ENCODE assay signal across 21 cellular contexts in genomic region chr17:49887086-49887743, GRCh38. TPM values are rescaled to one million over a fixed set of nuclear protein-coding genes. Genes with fewer than 3 reads are reported as not detected.
A peak's percentile ranks its signal among the peaks of the same experiment; 100 is the strongest.
DNase-seq lines count a peak whose midpoint lies in the region; ATAC-seq and TF ChIP-seq lines count a peak whose summit lies in the region.
"Had no signal": no experiment of that assay in that cellular context is flagged by ENCODE, and none has a peak within 500 bp of the region (broad histone marks: within the 10 kb centered on the region; RNA-seq: fewer than 3 reads in every experiment).

No MANE protein-coding gene starts in this region.

- no peak overlapping the region for H3K4me3 ChIP-seq in vagina

- no peaks in the 10 kb centered on the region for H3K36me3 ChIP-seq in vagina

- peaks cover 13% of the 10 kb centered on the region for H3K4me1 ChIP-seq in vagina

- no peak overlapping the region for H3K27ac Mint-ChIP-seq in natural killer cell treated with Interleukin-12 subunit alpha and Interleukin-12 subunit beta and Interleukin-15 and Interleukin-18, amount 100 ng/mL, for 72 hours

- no peak for TF ChIP-seq POLR2A in vagina (IDR thresholded peaks at IDR 0.05)

- no peaks in the 10 kb centered on the region for H3K9me3 ChIP-seq in vagina

- no peaks in the 10 kb centered on the region for H3K27me3 ChIP-seq in vagina

- H3K9me3 Mint-ChIP-seq in natural killer cell treated with Interleukin-12 subunit alpha and Interleukin-12 subunit beta and Interleukin-15 and Interleukin-18, amount 100 ng/mL, for 72 hours, result no peaks in the 10 kb centered on the region

- intact Hi-C loops in vagina (cut with DNase I), result no loop called here

- ATAC-seq in esophagus mucosa (peak; percentile 73), GM21528 (IDR thresholded peaks at IDR 0.05; ENCODE audit: low FRiP score, unreplicated experiment) (no peak)
- ATAC-seq in natural killer cell treated with Interleukin-12 subunit alpha and Interleukin-12 subunit beta and Interleukin-15 and Interleukin-18, amount 100 ng/mL, for 72 hours, result no peak

- H3K27me3 Mint-ChIP-seq in natural killer cell treated with Interleukin-12 subunit alpha and Interleukin-12 subunit beta and Interleukin-15 and Interleukin-18, amount 100 ng/mL, for 72 hours, result peaks cover 25 to 32% of the 10 kb centered on the region in 2 donors

- TF ChIP-seq CTCF in C4-2B (conservative IDR thresholded peaks at IDR 0.05) (no peak), vagina (IDR thresholded peaks at IDR 0.05) (no peak)

- H3K4me3 Mint-ChIP-seq in natural killer cell treated with Interleukin-12 subunit alpha and Interleukin-12 subunit beta and Interleukin-15 and Interleukin-18, amount 100 ng/mL, for 72 hours, result no peak overlapping the region

- no peaks in the 10 kb centered on the region for H3K4me1 Mint-ChIP-seq in natural killer cell treated with Interleukin-12 subunit alpha and Interleukin-12 subunit beta and Interleukin-15 and Interleukin-18, amount 100 ng/mL, for 72 hours (ENCODE audit: low read depth in 2 of 2)

- peak overlapping the region; percentile 18 for H3K27ac ChIP-seq in C4-2B
- no peak overlapping the region for H3K27ac ChIP-seq in vagina

- DNase-seq in NCI-H2196 (lab: John Stamatoyannopoulos, UW; ENCODE audit: unreplicated experiment) (peak; percentile 53), mucosa of gallbladder (ENCODE audit: low spot score) (peak; percentile 37), vagina (ENCODE audit: extremely low spot score in 2 of 2) (no peak), NCI-H510A treated with DMSO at 0.1 percent for 48 hours (lab: John Stamatoyannopoulos, UW) (no peak)
- DNase-seq in natural killer cell treated with Interleukin-12 subunit alpha and Interleukin-12 subunit beta and Interleukin-15 and Interleukin-18, amount 100 ng/mL, for 72 hours (ENCODE audit: low spot score), result no peak
- DNase-seq: activated CD4-positive, alpha-beta T cell treated with anti-CD3 and anti-CD28 coated beads for 1 hour; activated naive CD4-positive, alpha-beta T cell treated with anti-CD3 and anti-CD28 coated beads, Interleukin-2, amount 50 U/mL, for 16 hours; C1 segment of cervical spinal cord; effector CD8-positive, alpha-beta T cell; NCI-H1930; NCI-H774; stimulated activated CD4-positive, alpha-beta T cell treated with anti-CD3 and anti-CD28 coated beads, Interleukin-12 subunit alpha, Interleukin-12 subunit beta, amount 100 ng/mL, for 4 hours; T-helper 2 cell had no signal

- H3K36me3 Mint-ChIP-seq in natural killer cell treated with Interleukin-12 subunit alpha and Interleukin-12 subunit beta and Interleukin-15 and Interleukin-18, amount 100 ng/mL, for 72 hours, result no peaks in the 10 kb centered on the region

RNA-seq across cellular contexts. Expression of gene TAC4, which starts 39.3 kb away (rescaled TPM):
- total RNA-seq in esophagus mucosa (not detected), mucosa of gallbladder (not detected), vagina (not detected)
- total RNA-seq in natural killer cell treated with Interleukin-12 subunit alpha and Interleukin-12 subunit beta and Interleukin-15 and Interleukin-18, amount 100 ng/mL, for 72 hours, result not detected
- total RNA-seq: A172, Daoy, fibroblast of villous mesenchyme, mononuclear cell, osteocyte had no signal

Comparison
In these comparisons a context has a peak if more than half of its experiments do, and no peak if none do; other contexts are left out.
1. DNase-seq: peak in NCI-H2196 (single experiment) and mucosa of gallbladder (single experiment); none in vagina (0 of 2), NCI-H510A treated with DMSO at 0.1 percent for 48 hours (single experiment) and natural killer cell treated with Interleukin-12 subunit alpha and Interleukin-12 subunit beta and Interleukin-15 and Interleukin-18, amount 100 ng/mL, for 72 hours (single experiment).